8 cellular contexts compared by ENCODE assay signal in genomic region chr3:13895155-13896105, GRCh38. TPM values are rescaled to one million over a fixed set of nuclear protein-coding genes. Genes with fewer than 3 reads are reported as not detected.
DNase-seq lines count a peak whose midpoint lies in the region; ATAC-seq and TF ChIP-seq lines count a peak whose summit lies in the region.

No MANE protein-coding gene starts in this region.

- WGBS in prostate gland: under 1% methylated on average over 84 of the region's 86 CpGs

- no peaks in the 10 kb centered on the region for H3F3A ChIP-seq in GM23338 (replicated peaks; ENCODE audit: low read depth)

- H3K4me1 Mint-ChIP-seq in GM23338: peaks cover 8% of the 10 kb centered on the region
- H3K4me1 Mint-ChIP-seq in T-helper 1 cell treated with Interleukin-12 subunit alpha and Interleukin-12 subunit beta and Interleukin-4 antibody, amounts not matched to agents 30 μg/mL and 1 μg/mL, for 36 hours (ENCODE audit: low read depth): peaks cover 25% of the 10 kb centered on the region

- peaks cover 5% of the 10 kb centered on the region; the same call in 1 of the 2 replicates for H3K4me1 ChIP-seq in GM23338 (ENCODE audit: insufficient read depth)
- H3K4me1 ChIP-seq in prostate gland (replicated peaks): peaks cover 3% of the 10 kb centered on the region

- no peaks in the 10 kb centered on the region; the same call in 2 of the 3 replicates for H3K36me3 Mint-ChIP-seq in GM23338 (ENCODE audit: low read depth)
- H3K36me3 Mint-ChIP-seq in T-helper 1 cell treated with Interleukin-12 subunit alpha and Interleukin-12 subunit beta and Interleukin-4 antibody, amounts not matched to agents 30 μg/mL and 1 μg/mL, for 36 hours (ENCODE audit: low read depth): peaks cover 7% of the 10 kb centered on the region

- H2AFZ ChIP-seq in GM23338: peak overlapping the region; percentile 100

- H3K27me3 ChIP-seq in GM23338 (ENCODE audit: insufficient read depth): peaks cover 26% of the 10 kb centered on the region
- no peaks in the 10 kb centered on the region for H3K27me3 ChIP-seq in prostate gland (replicated peaks; ENCODE audit: insufficient read depth)

- no peak for TF ChIP-seq CTCF in GM23338 (conservative IDR thresholded peaks at IDR 0.05; ENCODE audit: low read depth in 2 of 2)
- TF ChIP-seq CTCF in prostate gland (IDR thresholded peaks at IDR 0.05): no peak

- intact Hi-C loops in left ventricle myocardium superior (cut with micrococcal nuclease) (no loop called here), prostate gland (cut with DNase I) (loop anchor here (2.0 to 10.0 kb wide), 4 partner anchors 227 to 569 kb away; partner anchors contain the start of genes CHCHD4, LSM3 and XPC)

- no peak overlapping the region for H3K27ac Mint-ChIP-seq in GM23338
- H3K27ac Mint-ChIP-seq in T-helper 1 cell treated with Interleukin-12 subunit alpha and Interleukin-12 subunit beta and Interleukin-4 antibody, amounts not matched to agents 30 μg/mL and 1 μg/mL, for 36 hours: peak overlapping the region; percentile 90

- ATAC-seq in GM23338 (peak; percentile 96), left ventricle myocardium superior (peak; percentile 99)

- H3K4me2 ChIP-seq in GM23338: peak overlapping the region; percentile 97

- peak overlapping the region; percentile 90 for H3K4me3 ChIP-seq in GM23338
- peak overlapping the region; percentile 41 to 50 for H3K4me3 ChIP-seq in prostate gland

- peaks cover 33% of the 10 kb centered on the region for H3K27me3 Mint-ChIP-seq in GM23338 (ENCODE audit: insufficient read depth, low read depth, poor library complexity)
- peaks cover 8% of the 10 kb centered on the region for H3K27me3 Mint-ChIP-seq in T-helper 1 cell treated with Interleukin-12 subunit alpha and Interleukin-12 subunit beta and Interleukin-4 antibody, amounts not matched to agents 30 μg/mL and 1 μg/mL, for 36 hours (ENCODE audit: low read depth)

- DNase-seq in EL (peak; percentile 93), GM23338 (ENCODE audit: low spot score) (peak; percentile 98), Kasumi-1 (lab: John Stamatoyannopoulos, UW) (peak; percentile 64 to 76), anterior cingulate cortex (lab: John Stamatoyannopoulos, UW) (peak; percentile 53 to 95 (median 88)), left ventricle myocardium superior (peak; percentile 96), prostate gland (ENCODE audit: low spot score) (peak; percentile 93), ureter (ENCODE audit: low spot score) (peak; percentile 96)

- H3K36me3 ChIP-seq in GM23338 (ENCODE audit: insufficient read depth) (no peaks in the 10 kb centered on the region), prostate gland (no peaks in the 10 kb centered on the region)

- H3K79me2 ChIP-seq in GM23338 (replicated peaks; ENCODE audit: insufficient read depth): no peaks in the 10 kb centered on the region

- TF ChIP-seq POLR2A in prostate gland (IDR thresholded peaks at IDR 0.05): peak; percentile 87

- no peaks in the 10 kb centered on the region for H3K9me3 ChIP-seq in prostate gland

- no peaks in the 10 kb centered on the region for H4K20me1 ChIP-seq in GM23338 (replicated peaks; ENCODE audit: insufficient read depth)

- peaks cover 6% of the 10 kb centered on the region; the same call in 1 of the 2 replicates for H3K9me2 ChIP-seq in GM23338 (ENCODE audit: insufficient read depth)

- H3K27ac ChIP-seq in GM23338 (ENCODE audit: low read depth) (no peak overlapping the region), prostate gland (peak overlapping the region; percentile 52 to 67)

- peak overlapping the region; percentile 88 for H3K4me3 Mint-ChIP-seq in GM23338
- H3K4me3 Mint-ChIP-seq in T-helper 1 cell treated with Interleukin-12 subunit alpha and Interleukin-12 subunit beta and Interleukin-4 antibody, amounts not matched to agents 30 μg/mL and 1 μg/mL, for 36 hours: peak overlapping the region; percentile 89

- H3K9me3 Mint-ChIP-seq in GM23338: peaks cover 20% of the 10 kb centered on the region
- H3K9me3 Mint-ChIP-seq in T-helper 1 cell treated with Interleukin-12 subunit alpha and Interleukin-12 subunit beta and Interleukin-4 antibody, amounts not matched to agents 30 μg/mL and 1 μg/mL, for 36 hours: peaks cover 12% of the 10 kb centered on the region

TF ChIP-seq in GM23338, 12 proteins besides CTCF, POLR2A, EP300 and RAD21:
- TF ChIP-seq POLR2AphosphoS5 (IDR thresholded peaks at IDR 0.05; ENCODE audit: low read depth): peak; percentile 52; the same call in 1 of the 2 replicates
- no peak for TF ChIP-seq EZH2 (IDR thresholded peaks at IDR 0.05; ENCODE audit: low read depth, unreplicated experiment)
- no peak for TF ChIP-seq CREB1 (CRISPR knock-in tag; IDR thresholded peaks at IDR 0.05; ENCODE audit: low read depth)

RNA-seq across cellular contexts. Expression of gene WNT7A, which starts 15.6 kb away (rescaled TPM):
- total RNA-seq in GM23338 (2014; rRNA removed; shearing (Covaris generic)): 0.04 TPM in 1 of 2 replicates, not detected in the other
- polyA plus RNA-seq in GM23338 (2016; fragmentation: Nextera tagmentation; extraction: Ambion mirVana): not detected in 2 replicates
- total RNA-seq in left ventricle myocardium superior (not detected), prostate gland (under 1 TPM in 1 of 2 donors, not detected in 1; 0.11 TPM), ureter (1.4 TPM)
